In genomic region chr17:58968662-58969061, GRCh38 we compare ENCODE assay signal across 15 cellular contexts.
A peak's percentile ranks its signal among the peaks of the same experiment; 100 is the strongest.
DNase-seq lines count a peak whose midpoint lies in the region; TF ChIP-seq lines count a peak whose summit lies in the region.
"Had no signal": no experiment of that assay in that cellular context is flagged by ENCODE, and none has a peak within 500 bp of the region (broad histone marks: within the 10 kb centered on the region; RNA-seq: fewer than 3 reads in every experiment).

No MANE protein-coding gene starts in this region.

- H3K27me3 Mint-ChIP-seq in activated naive CD4-positive, alpha-beta T cell treated with anti-CD3 and anti-CD28 coated beads, Interleukin-2, amount 10 ng/mL, durations not matched to agents 7 days and 5 days = no peaks in the 10 kb centered on the region
- H3K27me3 Mint-ChIP-seq in activated T-cell treated with anti-CD3 and anti-CD28 coated beads, Interleukin-2, amount 50 U/mL, for 24 hours = no peaks in the 10 kb centered on the region

- TF ChIP-seq CTCF in WERI-Rb-1 (IDR thresholded peaks at IDR 0.05; ENCODE audit: low read depth, low read length) (no peak), left ventricle myocardium inferior (IDR thresholded peaks at IDR 0.05; ENCODE audit: borderline replicate concordance) (no peak), stomach (IDR thresholded peaks at IDR 0.05) (no peak)

- intact Hi-C loops in left ventricle myocardium inferior (cut with micrococcal nuclease) = no loop called here
- intact Hi-C loops in stomach (cut with DNase I; ENCODE audit: low total_unique reads) = no loop called here

- H3K9me3 Mint-ChIP-seq in activated naive CD4-positive, alpha-beta T cell treated with anti-CD3 and anti-CD28 coated beads, Interleukin-2, amount 10 ng/mL, durations not matched to agents 7 days and 5 days = no peaks in the 10 kb centered on the region
- H3K9me3 Mint-ChIP-seq in activated T-cell treated with anti-CD3 and anti-CD28 coated beads, Interleukin-2, amount 50 U/mL, for 24 hours = no peaks in the 10 kb centered on the region
- H3K9me3 Mint-ChIP-seq: activated T-cell treated with anti-CD3 and anti-CD28 coated beads, Interleukin-2, amount 50 U/mL, for 72 hours had no signal

- H3K27ac ChIP-seq in SJSA1 = peak overlapping the region; percentile 39
- no peak overlapping the region for H3K27ac ChIP-seq in WERI-Rb-1
- no peak overlapping the region for H3K27ac ChIP-seq in left ventricle myocardium inferior (replicated peaks)
- H3K27ac ChIP-seq in stomach = no peak overlapping the region
- H3K27ac ChIP-seq: ascending aorta, dorsolateral prefrontal cortex, prostate gland, upper lobe of right lung had no signal

- H3K4me3 Mint-ChIP-seq in activated naive CD4-positive, alpha-beta T cell treated with anti-CD3 and anti-CD28 coated beads, Interleukin-2, amount 10 ng/mL, durations not matched to agents 7 days and 5 days = no peak overlapping the region
- no peak overlapping the region for H3K4me3 Mint-ChIP-seq in activated T-cell treated with anti-CD3 and anti-CD28 coated beads, Interleukin-2, amount 50 U/mL, for 24 hours

- TF ChIP-seq POLR2A in stomach (IDR thresholded peaks at IDR 0.05) = no peak

- TF ChIP-seq EP300 in stomach (IDR thresholded peaks at IDR 0.05) = no peak

- H3K36me3 Mint-ChIP-seq in activated naive CD4-positive, alpha-beta T cell treated with anti-CD3 and anti-CD28 coated beads, Interleukin-2, amount 10 ng/mL, durations not matched to agents 7 days and 5 days = no peaks in the 10 kb centered on the region
- no peaks in the 10 kb centered on the region for H3K36me3 Mint-ChIP-seq in activated T-cell treated with anti-CD3 and anti-CD28 coated beads, Interleukin-2, amount 50 U/mL, for 24 hours (ENCODE audit: low read depth)

- no peaks in the 10 kb centered on the region for H3K27me3 ChIP-seq in SJSA1 (replicated peaks)
- H3K27me3 ChIP-seq in WERI-Rb-1 (ENCODE audit: insufficient read depth, low read depth, severe bottlenecking) = no peaks in the 10 kb centered on the region
- no peaks in the 10 kb centered on the region for H3K27me3 ChIP-seq in left ventricle myocardium inferior (ENCODE audit: low read depth)
- no peaks in the 10 kb centered on the region for H3K27me3 ChIP-seq in stomach
- H3K27me3 ChIP-seq: ascending aorta, dorsolateral prefrontal cortex, upper lobe of right lung had no signal

- H3K36me3 ChIP-seq in SJSA1 (no peaks in the 10 kb centered on the region), WERI-Rb-1 (peaks cover 19% of the 10 kb centered on the region), left ventricle myocardium inferior (no peaks in the 10 kb centered on the region), stomach (no peaks in the 10 kb centered on the region)
- H3K36me3 ChIP-seq: ascending aorta, prostate gland, upper lobe of right lung had no signal

- H3K4me1 Mint-ChIP-seq in activated naive CD4-positive, alpha-beta T cell treated with anti-CD3 and anti-CD28 coated beads, Interleukin-2, amount 10 ng/mL, durations not matched to agents 7 days and 5 days = peaks cover 13% of the 10 kb centered on the region
- peaks cover 4% of the 10 kb centered on the region for H3K4me1 Mint-ChIP-seq in activated T-cell treated with anti-CD3 and anti-CD28 coated beads, Interleukin-2, amount 50 U/mL, for 24 hours (ENCODE audit: low read depth)

- H3K4me1 ChIP-seq in SJSA1 (replicated peaks) (peaks cover 24% of the 10 kb centered on the region), left ventricle myocardium inferior (no peaks in the 10 kb centered on the region), stomach (no peaks in the 10 kb centered on the region)
- H3K4me1 ChIP-seq: ascending aorta, prostate gland had no signal

- CTCF ChIA-PET in activated naive CD4-positive, alpha-beta T cell treated with anti-CD3 and anti-CD28 coated beads, Interleukin-2, amount 10 ng/mL, durations not matched to agents 7 days and 5 days (lab: Charles Lee) = interaction anchor here (1.0 kb wide), 1 partner anchor 9 kb away, joined by 3 read pairs; no protein-coding TSS in a partner anchor

- DNase-seq in activated naive CD4-positive, alpha-beta T cell treated with anti-CD3 and anti-CD28 coated beads, Interleukin-2, amount 10 ng/mL, durations not matched to agents 7 days and 5 days = peak; percentile 43
- DNase-seq in activated naive CD4-positive, alpha-beta T cell treated with anti-CD3 and anti-CD28 coated beads, Interleukin-2, amount 50 U/mL, for 16 hours = no peak
- peak in 1 of 2 experiments; percentile 63 for DNase-seq in SJSA1 (ENCODE audit: low read depth in 1 of 2, low spot score in 2 of 2)
- peak; percentile 76 for DNase-seq in foreskin melanocyte
- no peak for DNase-seq in WERI-Rb-1
- no peak for DNase-seq in left ventricle myocardium inferior
- DNase-seq in activated T-cell treated with anti-CD3 and anti-CD28 coated beads, Interleukin-2, amount 50 U/mL, for 24 hours = no peak
- DNase-seq in stomach = no peak
- DNase-seq: dorsolateral prefrontal cortex; foreskin fibroblast; stimulated activated CD4-positive, alpha-beta T cell treated with anti-CD3 and anti-CD28 coated beads, Interleukin-2, amount 100 ng/mL, for 24 hours; upper lobe of right lung had no signal

- no peaks in the 10 kb centered on the region for H3K9me3 ChIP-seq in SJSA1 (replicated peaks)
- H3K9me3 ChIP-seq in WERI-Rb-1 (ENCODE audit: severe bottlenecking) = no peaks in the 10 kb centered on the region
- no peaks in the 10 kb centered on the region for H3K9me3 ChIP-seq in left ventricle myocardium inferior (replicated peaks)
- H3K9me3 ChIP-seq in stomach = no peaks in the 10 kb centered on the region
- H3K9me3 ChIP-seq: ascending aorta, prostate gland, upper lobe of right lung had no signal

- WGBS in stomach, 5 donors = 74 to 91% (median 80%) methylated on average over 3 of the region's 3 CpGs

- H3K27ac Mint-ChIP-seq in activated naive CD4-positive, alpha-beta T cell treated with anti-CD3 and anti-CD28 coated beads, Interleukin-2, amount 10 ng/mL, durations not matched to agents 7 days and 5 days = no peak overlapping the region
- no peak overlapping the region for H3K27ac Mint-ChIP-seq in activated T-cell treated with anti-CD3 and anti-CD28 coated beads, Interleukin-2, amount 50 U/mL, for 24 hours
- H3K27ac Mint-ChIP-seq: activated T-cell treated with anti-CD3 and anti-CD28 coated beads, Interleukin-2, amount 50 U/mL, for 72 hours had no signal

- H3K4me3 ChIP-seq in SJSA1 (peak overlapping the region; percentile 12; the same call in 1 of the 2 replicates), WERI-Rb-1 (ENCODE audit: low read depth, low read length) (no peak overlapping the region), left ventricle myocardium inferior (no peak overlapping the region), stomach (no peak overlapping the region)
- H3K4me3 ChIP-seq: ascending aorta, dorsolateral prefrontal cortex, prostate gland, upper lobe of right lung had no signal

Comparison
In these comparisons a context has a peak if more than half of its experiments do, and no peak if none do; other contexts are left out.
1. DNase-seq: peak in activated naive CD4-positive, alpha-beta T cell treated with anti-CD3 and anti-CD28 coated beads, Interleukin-2, amount 10 ng/mL, durations not matched to agents 7 days and 5 days (single experiment) and foreskin melanocyte (single experiment); none in activated naive CD4-positive, alpha-beta T cell treated with anti-CD3 and anti-CD28 coated beads, Interleukin-2, amount 50 U/mL, for 16 hours (single experiment), WERI-Rb-1 (single experiment), left ventricle myocardium inferior (single experiment), activated T-cell treated with anti-CD3 and anti-CD28 coated beads, Interleukin-2, amount 50 U/mL, for 24 hours (single experiment) and stomach (single experiment).